Comparison of ENCODE assay signal across 1 cellular context in the genomic region with DNA sequence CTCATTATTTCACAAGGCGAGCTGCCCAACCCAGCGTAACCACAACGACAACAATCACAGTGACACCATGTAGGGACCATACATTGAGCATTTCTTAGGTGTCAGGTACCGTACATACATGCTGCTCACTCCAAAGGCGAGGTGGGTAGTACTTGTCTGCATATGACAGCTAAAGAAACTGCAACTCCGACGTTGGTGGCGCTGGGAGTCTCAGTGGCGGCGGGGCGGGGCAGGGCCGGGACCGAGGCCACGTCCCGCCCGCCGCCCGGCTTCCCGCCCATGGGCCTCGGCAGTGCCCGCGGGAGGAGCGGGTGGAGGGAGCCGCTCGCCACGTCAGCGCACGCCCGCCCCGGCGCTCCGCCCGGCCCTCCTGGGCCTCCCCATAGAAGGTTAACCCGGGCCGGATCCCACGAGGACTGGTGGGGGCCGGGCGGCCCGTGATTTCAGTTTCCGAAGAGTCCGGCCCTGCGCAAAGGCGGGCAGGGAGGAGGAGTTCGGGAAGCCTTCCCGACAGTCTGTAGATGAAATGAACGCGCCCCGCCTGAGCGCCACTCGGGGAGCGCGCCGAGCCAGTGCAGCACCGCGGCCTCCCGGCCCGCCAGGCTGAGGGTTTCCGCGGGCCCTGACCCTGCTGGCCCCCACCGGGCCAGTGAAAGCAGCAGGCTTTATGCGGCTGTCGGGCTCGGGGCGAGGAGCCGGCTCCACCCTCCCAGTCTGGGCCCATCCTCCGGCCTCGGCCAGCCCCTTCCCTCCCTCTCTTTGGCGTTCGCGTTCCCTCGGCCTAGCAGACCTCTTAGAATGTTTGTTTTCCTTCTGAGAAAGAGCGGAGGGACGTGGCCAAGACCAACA.
A peak's percentile ranks its signal among the peaks of the same experiment; 100 is the strongest.
TF ChIP-seq lines count a peak whose summit lies in the region.

No MANE protein-coding gene starts in this region.

TF ChIP-seq in HepG2, 621 proteins besides CTCF, POLR2A, EP300 and RAD21 (continued from another document and continues in another):
- TF ChIP-seq, protein P1, sequence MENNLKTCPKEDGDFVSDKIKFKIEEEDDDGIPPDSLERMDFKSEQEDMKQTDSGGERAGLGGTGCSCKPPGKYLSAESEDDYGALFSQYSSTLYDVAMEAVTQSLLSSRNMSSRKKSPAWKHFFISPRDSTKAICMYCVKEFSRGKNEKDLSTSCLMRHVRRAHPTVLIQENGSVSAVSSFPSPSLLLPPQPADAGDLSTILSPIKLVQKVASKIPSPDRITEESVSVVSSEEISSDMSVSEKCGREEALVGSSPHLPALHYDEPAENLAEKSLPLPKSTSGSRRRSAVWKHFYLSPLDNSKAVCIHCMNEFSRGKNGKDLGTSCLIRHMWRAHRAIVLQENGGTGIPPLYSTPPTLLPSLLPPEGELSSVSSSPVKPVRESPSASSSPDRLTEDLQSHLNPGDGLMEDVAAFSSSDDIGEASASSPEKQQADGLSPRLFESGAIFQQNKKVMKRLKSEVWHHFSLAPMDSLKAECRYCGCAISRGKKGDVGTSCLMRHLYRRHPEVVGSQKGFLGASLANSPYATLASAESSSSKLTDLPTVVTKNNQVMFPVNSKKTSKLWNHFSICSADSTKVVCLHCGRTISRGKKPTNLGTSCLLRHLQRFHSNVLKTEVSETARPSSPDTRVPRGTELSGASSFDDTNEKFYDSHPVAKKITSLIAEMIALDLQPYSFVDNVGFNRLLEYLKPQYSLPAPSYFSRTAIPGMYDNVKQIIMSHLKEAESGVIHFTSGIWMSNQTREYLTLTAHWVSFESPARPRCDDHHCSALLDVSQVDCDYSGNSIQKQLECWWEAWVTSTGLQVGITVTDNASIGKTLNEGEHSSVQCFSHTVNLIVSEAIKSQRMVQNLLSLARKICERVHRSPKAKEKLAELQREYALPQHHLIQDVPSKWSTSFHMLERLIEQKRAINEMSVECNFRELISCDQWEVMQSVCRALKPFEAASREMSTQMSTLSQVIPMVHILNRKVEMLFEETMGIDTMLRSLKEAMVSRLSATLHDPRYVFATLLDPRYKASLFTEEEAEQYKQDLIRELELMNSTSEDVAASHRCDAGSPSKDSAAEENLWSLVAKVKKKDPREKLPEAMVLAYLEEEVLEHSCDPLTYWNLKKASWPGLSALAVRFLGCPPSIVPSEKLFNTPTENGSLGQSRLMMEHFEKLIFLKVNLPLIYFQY (CRISPR knock-in tag; IDR thresholded peaks at IDR 0.05; ENCODE audit: borderline replicate concordance): peak; percentile 89
- TF ChIP-seq PRPF4 (IDR thresholded peaks at IDR 0.05; ENCODE audit: low read depth, low read length, poor library complexity, severe bottlenecking) (no peak), AGO1 (IDR thresholded peaks at IDR 0.05; ENCODE audit: low read depth, low read length, poor library complexity, severe bottlenecking) (no peak), ZNF30 (CRISPR knock-in tag; IDR thresholded peaks at IDR 0.05) (no peak), SETDB1 (CRISPR knock-in tag; IDR thresholded peaks at IDR 0.05; ENCODE audit: borderline replicate concordance) (no peak), ZNF546 (CRISPR knock-in tag; conservative IDR thresholded peaks at IDR 0.05) (no peak; the same call in 1 of the 2 replicates), PAWR (CRISPR knock-in tag; IDR thresholded peaks at IDR 0.05; ENCODE audit: borderline replicate concordance) (0 out of 2 replicates have a peak, but pooled peaks have one; percentile 41), ZNF180 (CRISPR knock-in tag; IDR thresholded peaks at IDR 0.05; ENCODE audit: borderline replicate concordance, low read depth) (no peak; the same call in 1 of the 2 replicates), CEBPG (CRISPR knock-in tag; IDR thresholded peaks at IDR 0.05) (no peak), ESRRA (CRISPR knock-in tag; IDR thresholded peaks at IDR 0.05; ENCODE audit: low read depth) (no peak), ZNF251 (CRISPR knock-in tag; IDR thresholded peaks at IDR 0.05) (no peak), SMARCC2 (IDR thresholded peaks at IDR 0.05) (no peak), REXO4 (CRISPR knock-in tag; IDR thresholded peaks at IDR 0.05; ENCODE audit: borderline replicate concordance) (no peak), SIX4 (CRISPR knock-in tag; IDR thresholded peaks at IDR 0.05) (no peak; the same call in 1 of the 2 replicates), ARHGAP35 (CRISPR knock-in tag; IDR thresholded peaks at IDR 0.05; ENCODE audit: borderline replicate concordance) (no peak), SMAD1 (CRISPR knock-in tag; IDR thresholded peaks at IDR 0.05; ENCODE audit: borderline replicate concordance, low read depth) (peak; percentile 73; the same call in 1 of the 2 replicates), MAFK (conservative IDR thresholded peaks at IDR 0.05 in 1 of 2, IDR thresholded peaks at IDR 0.05 in 1 of 2; ENCODE audit: low read length in 2 of 2) (no peak), ZNF20 (CRISPR knock-in tag; IDR thresholded peaks at IDR 0.05) (no peak), ZNF317 (CRISPR knock-in tag; IDR thresholded peaks at IDR 0.05) (no peak)
- TF ChIP-seq, protein P2, sequence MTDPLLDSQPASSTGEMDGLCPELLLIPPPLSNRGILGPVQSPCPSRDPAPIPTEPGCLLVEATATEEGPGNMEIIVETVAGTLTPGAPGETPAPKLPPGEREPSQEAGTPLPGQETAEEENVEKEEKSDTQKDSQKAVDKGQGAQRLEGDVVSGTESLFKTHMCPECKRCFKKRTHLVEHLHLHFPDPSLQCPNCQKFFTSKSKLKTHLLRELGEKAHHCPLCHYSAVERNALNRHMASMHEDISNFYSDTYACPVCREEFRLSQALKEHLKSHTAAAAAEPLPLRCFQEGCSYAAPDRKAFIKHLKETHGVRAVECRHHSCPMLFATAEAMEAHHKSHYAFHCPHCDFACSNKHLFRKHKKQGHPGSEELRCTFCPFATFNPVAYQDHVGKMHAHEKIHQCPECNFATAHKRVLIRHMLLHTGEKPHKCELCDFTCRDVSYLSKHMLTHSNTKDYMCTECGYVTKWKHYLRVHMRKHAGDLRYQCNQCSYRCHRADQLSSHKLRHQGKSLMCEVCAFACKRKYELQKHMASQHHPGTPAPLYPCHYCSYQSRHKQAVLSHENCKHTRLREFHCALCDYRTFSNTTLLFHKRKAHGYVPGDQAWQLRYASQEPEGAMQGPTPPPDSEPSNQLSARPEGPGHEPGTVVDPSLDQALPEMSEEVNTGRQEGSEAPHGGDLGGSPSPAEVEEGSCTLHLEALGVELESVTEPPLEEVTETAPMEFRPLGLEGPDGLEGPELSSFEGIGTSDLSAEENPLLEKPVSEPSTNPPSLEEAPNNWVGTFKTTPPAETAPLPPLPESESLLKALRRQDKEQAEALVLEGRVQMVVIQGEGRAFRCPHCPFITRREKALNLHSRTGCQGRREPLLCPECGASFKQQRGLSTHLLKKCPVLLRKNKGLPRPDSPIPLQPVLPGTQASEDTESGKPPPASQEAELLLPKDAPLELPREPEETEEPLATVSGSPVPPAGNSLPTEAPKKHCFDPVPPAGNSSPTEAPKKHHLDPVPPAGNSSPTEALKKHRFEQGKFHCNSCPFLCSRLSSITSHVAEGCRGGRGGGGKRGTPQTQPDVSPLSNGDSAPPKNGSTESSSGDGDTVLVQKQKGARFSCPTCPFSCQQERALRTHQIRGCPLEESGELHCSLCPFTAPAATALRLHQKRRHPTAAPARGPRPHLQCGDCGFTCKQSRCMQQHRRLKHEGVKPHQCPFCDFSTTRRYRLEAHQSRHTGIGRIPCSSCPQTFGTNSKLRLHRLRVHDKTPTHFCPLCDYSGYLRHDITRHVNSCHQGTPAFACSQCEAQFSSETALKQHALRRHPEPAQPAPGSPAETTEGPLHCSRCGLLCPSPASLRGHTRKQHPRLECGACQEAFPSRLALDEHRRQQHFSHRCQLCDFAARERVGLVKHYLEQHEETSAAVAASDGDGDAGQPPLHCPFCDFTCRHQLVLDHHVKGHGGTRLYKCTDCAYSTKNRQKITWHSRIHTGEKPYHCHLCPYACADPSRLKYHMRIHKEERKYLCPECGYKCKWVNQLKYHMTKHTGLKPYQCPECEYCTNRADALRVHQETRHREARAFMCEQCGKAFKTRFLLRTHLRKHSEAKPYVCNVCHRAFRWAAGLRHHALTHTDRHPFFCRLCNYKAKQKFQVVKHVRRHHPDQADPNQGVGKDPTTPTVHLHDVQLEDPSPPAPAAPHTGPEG (CRISPR knock-in tag; IDR thresholded peaks at IDR 0.05): peak; percentile 51; the same call in 1 of the 2 replicates
- TF ChIP-seq, protein P3, sequence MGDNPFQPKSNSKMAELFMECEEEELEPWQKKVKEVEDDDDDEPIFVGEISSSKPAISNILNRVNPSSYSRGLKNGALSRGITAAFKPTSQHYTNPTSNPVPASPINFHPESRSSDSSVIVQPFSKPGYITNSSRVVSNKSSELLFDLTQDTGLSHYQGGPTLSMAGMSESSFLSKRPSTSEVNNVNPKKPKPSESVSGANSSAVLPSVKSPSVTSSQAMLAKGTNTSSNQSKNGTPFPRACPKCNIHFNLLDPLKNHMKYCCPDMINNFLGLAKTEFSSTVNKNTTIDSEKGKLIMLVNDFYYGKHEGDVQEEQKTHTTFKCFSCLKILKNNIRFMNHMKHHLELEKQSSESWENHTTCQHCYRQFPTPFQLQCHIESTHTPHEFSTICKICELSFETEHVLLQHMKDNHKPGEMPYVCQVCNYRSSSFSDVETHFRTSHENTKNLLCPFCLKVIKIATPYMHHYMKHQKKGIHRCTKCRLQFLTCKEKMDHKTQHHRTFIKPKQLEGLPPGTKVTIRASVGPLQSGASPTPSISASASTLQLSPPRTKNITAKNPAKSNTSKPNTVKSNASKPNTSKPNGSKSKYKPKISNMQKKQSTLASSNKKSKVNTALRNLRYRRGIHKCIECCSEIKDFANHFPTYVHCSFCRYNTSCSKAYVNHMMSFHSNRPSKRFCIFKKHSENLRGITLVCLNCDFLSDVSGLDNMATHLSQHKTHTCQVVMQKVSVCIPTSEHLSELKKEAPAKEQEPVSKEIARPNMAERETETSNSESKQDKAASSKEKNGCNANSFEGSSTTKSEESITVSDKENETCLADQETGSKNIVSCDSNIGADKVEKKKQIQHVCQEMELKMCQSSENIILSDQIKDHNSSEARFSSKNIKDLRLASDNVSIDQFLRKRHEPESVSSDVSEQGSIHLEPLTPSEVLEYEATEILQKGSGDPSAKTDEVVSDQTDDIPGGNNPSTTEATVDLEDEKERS (CRISPR knock-in tag; IDR thresholded peaks at IDR 0.05): no peak
- TF ChIP-seq, protein P4, sequence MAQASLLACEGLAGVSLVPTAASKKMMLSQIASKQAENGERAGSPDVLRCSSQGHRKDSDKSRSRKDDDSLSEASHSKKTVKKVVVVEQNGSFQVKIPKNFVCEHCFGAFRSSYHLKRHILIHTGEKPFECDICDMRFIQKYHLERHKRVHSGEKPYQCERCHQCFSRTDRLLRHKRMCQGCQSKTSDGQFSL (CRISPR knock-in tag; IDR thresholded peaks at IDR 0.05): no peak
- TF ChIP-seq, protein P5, sequence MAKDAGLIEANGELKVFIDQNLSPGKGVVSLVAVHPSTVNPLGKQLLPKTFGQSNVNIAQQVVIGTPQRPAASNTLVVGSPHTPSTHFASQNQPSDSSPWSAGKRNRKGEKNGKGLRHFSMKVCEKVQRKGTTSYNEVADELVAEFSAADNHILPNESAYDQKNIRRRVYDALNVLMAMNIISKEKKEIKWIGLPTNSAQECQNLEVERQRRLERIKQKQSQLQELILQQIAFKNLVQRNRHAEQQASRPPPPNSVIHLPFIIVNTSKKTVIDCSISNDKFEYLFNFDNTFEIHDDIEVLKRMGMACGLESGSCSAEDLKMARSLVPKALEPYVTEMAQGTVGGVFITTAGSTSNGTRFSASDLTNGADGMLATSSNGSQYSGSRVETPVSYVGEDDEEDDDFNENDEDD (CRISPR knock-in tag; IDR thresholded peaks at IDR 0.05; ENCODE audit: borderline replicate concordance): peak; percentile 84; the same call in 1 of the 2 replicates
- TF ChIP-seq, protein P6, sequence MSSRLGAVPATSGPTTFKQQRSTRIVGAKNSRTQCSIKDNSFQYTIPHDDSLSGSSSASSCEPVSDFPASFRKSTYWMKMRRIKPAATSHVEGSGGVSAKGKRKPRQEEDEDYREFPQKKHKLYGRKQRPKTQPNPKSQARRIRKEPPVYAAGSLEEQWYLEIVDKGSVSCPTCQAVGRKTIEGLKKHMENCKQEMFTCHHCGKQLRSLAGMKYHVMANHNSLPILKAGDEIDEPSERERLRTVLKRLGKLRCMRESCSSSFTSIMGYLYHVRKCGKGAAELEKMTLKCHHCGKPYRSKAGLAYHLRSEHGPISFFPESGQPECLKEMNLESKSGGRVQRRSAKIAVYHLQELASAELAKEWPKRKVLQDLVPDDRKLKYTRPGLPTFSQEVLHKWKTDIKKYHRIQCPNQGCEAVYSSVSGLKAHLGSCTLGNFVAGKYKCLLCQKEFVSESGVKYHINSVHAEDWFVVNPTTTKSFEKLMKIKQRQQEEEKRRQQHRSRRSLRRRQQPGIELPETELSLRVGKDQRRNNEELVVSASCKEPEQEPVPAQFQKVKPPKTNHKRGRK (CRISPR knock-in tag; IDR thresholded peaks at IDR 0.05): no peak
- TF ChIP-seq, protein P7, sequence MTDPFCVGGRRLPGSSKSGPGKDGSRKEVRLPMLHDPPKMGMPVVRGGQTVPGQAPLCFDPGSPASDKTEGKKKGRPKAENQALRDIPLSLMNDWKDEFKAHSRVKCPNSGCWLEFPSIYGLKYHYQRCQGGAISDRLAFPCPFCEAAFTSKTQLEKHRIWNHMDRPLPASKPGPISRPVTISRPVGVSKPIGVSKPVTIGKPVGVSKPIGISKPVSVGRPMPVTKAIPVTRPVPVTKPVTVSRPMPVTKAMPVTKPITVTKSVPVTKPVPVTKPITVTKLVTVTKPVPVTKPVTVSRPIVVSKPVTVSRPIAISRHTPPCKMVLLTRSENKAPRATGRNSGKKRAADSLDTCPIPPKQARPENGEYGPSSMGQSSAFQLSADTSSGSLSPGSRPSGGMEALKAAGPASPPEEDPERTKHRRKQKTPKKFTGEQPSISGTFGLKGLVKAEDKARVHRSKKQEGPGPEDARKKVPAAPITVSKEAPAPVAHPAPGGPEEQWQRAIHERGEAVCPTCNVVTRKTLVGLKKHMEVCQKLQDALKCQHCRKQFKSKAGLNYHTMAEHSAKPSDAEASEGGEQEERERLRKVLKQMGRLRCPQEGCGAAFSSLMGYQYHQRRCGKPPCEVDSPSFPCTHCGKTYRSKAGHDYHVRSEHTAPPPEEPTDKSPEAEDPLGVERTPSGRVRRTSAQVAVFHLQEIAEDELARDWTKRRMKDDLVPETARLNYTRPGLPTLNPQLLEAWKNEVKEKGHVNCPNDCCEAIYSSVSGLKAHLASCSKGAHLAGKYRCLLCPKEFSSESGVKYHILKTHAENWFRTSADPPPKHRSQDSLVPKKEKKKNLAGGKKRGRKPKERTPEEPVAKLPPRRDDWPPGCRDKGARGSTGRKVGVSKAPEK (CRISPR knock-in tag; IDR thresholded peaks at IDR 0.05; ENCODE audit: borderline replicate concordance): no peak
- TF ChIP-seq, protein P8, sequence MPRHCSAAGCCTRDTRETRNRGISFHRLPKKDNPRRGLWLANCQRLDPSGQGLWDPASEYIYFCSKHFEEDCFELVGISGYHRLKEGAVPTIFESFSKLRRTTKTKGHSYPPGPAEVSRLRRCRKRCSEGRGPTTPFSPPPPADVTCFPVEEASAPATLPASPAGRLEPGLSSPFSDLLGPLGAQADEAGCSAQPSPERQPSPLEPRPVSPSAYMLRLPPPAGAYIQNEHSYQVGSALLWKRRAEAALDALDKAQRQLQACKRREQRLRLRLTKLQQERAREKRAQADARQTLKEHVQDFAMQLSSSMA (CRISPR knock-in tag; IDR thresholded peaks at IDR 0.05): no peak; the same call in 1 of the 2 replicates
- TF ChIP-seq, protein P9, sequence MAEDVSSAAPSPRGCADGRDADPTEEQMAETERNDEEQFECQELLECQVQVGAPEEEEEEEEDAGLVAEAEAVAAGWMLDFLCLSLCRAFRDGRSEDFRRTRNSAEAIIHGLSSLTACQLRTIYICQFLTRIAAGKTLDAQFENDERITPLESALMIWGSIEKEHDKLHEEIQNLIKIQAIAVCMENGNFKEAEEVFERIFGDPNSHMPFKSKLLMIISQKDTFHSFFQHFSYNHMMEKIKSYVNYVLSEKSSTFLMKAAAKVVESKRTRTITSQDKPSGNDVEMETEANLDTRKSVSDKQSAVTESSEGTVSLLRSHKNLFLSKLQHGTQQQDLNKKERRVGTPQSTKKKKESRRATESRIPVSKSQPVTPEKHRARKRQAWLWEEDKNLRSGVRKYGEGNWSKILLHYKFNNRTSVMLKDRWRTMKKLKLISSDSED (CRISPR knock-in tag; IDR thresholded peaks at IDR 0.05): no peak
